In genomic region chr3:197949767-197950660, GRCh38 we compare ENCODE assay signal across 8 cellular contexts. TPM values are rescaled to one million over a fixed set of nuclear protein-coding genes. Genes with fewer than 3 reads are reported as not detected.
DNase-seq lines count a peak whose midpoint lies in the region; ATAC-seq and TF ChIP-seq lines count a peak whose summit lies in the region.

TSS of gene RPL35A (plus strand) at chr3:197950190. CDS start at chr3:197950968, 778 bp downstream.

- CTCF ChIA-PET in Calu3 (lab: Charles Lee), result interaction anchor here (0.8 to 1.2 kb wide), 2 partner anchors 8 to 15 kb away, joined by 3 read pairs; no protein-coding TSS in a partner anchor

- H3K4me3 ChIP-seq in HUES64 (ENCODE audit: low read length) (peak within 1 kb of the TSS; percentile 81), OCI-LY1 (ENCODE audit: low read depth, low read length, poor library complexity, severe bottlenecking) (peak within 1 kb of the TSS; percentile 81)

- TF ChIP-seq CTCF in Calu3 (IDR thresholded peaks at IDR 0.05; ENCODE audit: unreplicated experiment) (no peak), OCI-LY1 (IDR thresholded peaks at IDR 0.05; ENCODE audit: low read length) (no peak), endothelial cell (IDR thresholded peaks at IDR 0.05; ENCODE audit: unreplicated experiment) (no peak), mesothelial cell of epicardium (IDR thresholded peaks at IDR 0.05; ENCODE audit: unreplicated experiment) (no peak)

- H3K36me3 Mint-ChIP-seq in Calu3 (ENCODE audit: insufficient read depth, unreplicated experiment), result peaks cover 59% of the 10 kb centered on the region
- peaks cover 30% of the 10 kb centered on the region for H3K36me3 Mint-ChIP-seq in endothelial cell (ENCODE audit: low read depth, unreplicated experiment)
- peaks cover 20% of the 10 kb centered on the region for H3K36me3 Mint-ChIP-seq in mesothelial cell of epicardium

- H3K4me1 ChIP-seq in HUES64 (ENCODE audit: insufficient read depth, low read length), result peaks cover 11% of the 10 kb centered on the region; the same call in 1 of the 2 replicates
- peaks cover 25% of the 10 kb centered on the region for H3K4me1 ChIP-seq in OCI-LY1 (ENCODE audit: insufficient read depth, low read length, severe bottlenecking)

- H3K27ac ChIP-seq in HUES64 (ENCODE audit: low read depth, low read length), result peak within 1 kb of the TSS; percentile 90
- peak within 1 kb of the TSS; percentile 61 for H3K27ac ChIP-seq in OCI-LY1 (ENCODE audit: low read depth, low read length, poor library complexity, severe bottlenecking)

- H2AFZ ChIP-seq in OCI-LY1 (ENCODE audit: low read length), result peak within 1 kb of the TSS; percentile 12; the same call in 1 of the 2 replicates

- peaks cover 20% of the 10 kb centered on the region for H3K79me2 ChIP-seq in OCI-LY1 (ENCODE audit: insufficient read depth, low read length)

- peak within 1 kb of the TSS; percentile 100 for H3K27ac Mint-ChIP-seq in Calu3 (ENCODE audit: unreplicated experiment)
- peak within 1 kb of the TSS; percentile 97 for H3K27ac Mint-ChIP-seq in endothelial cell (ENCODE audit: unreplicated experiment)
- H3K27ac Mint-ChIP-seq in mesothelial cell of epicardium, result peak within 1 kb of the TSS; percentile 99

- ATAC-seq in GM21447 (IDR thresholded peaks at IDR 0.05; ENCODE audit: unreplicated experiment), result peak; percentile 93

- H3K9me3 Mint-ChIP-seq in Calu3 (ENCODE audit: low read depth, unreplicated experiment) (no peaks in the 10 kb centered on the region), endothelial cell (ENCODE audit: unreplicated experiment) (no peaks in the 10 kb centered on the region), mesothelial cell of epicardium (no peaks in the 10 kb centered on the region)

- no peaks in the 10 kb centered on the region for H3K9me2 ChIP-seq in OCI-LY1 (ENCODE audit: low read depth, low read length)

- under 1% methylated on average over 37 of the region's 37 CpGs for WGBS in HUES64

- H3K4me2 ChIP-seq in OCI-LY1 (ENCODE audit: low read length), result peak within 1 kb of the TSS; percentile 79

- H3K27me3 Mint-ChIP-seq in Calu3 (ENCODE audit: unreplicated experiment) (no peaks in the 10 kb centered on the region), endothelial cell (ENCODE audit: unreplicated experiment) (peaks cover 8% of the 10 kb centered on the region), mesothelial cell of epicardium (ENCODE audit: low read depth) (no peaks in the 10 kb centered on the region)

- H3K27me3 ChIP-seq in HUES64 (ENCODE audit: insufficient read depth, low read length) (no peaks in the 10 kb centered on the region), OCI-LY1 (ENCODE audit: insufficient read depth, low read length) (no peaks in the 10 kb centered on the region)

- H3K4me3 Mint-ChIP-seq in Calu3 (ENCODE audit: low read depth, unreplicated experiment) (peak within 1 kb of the TSS; percentile 96), endothelial cell (ENCODE audit: unreplicated experiment) (peak within 1 kb of the TSS; percentile 99), mesothelial cell of epicardium (peak within 1 kb of the TSS; percentile 98)

- TSS peak; percentile 67 for BruUV-seq in Calu3 (replicated peaks; lab: Mats Ljungman, UMichigan)

- DNase-seq in Calu3 (peak; percentile 85), endothelial cell (ENCODE audit: low spot score) (peak; percentile 77), mesothelial cell of epicardium (ENCODE audit: low spot score in 2 of 2, unreplicated experiment in 2 of 2) (peak; percentile 49 to 83)
- peak; percentile 79 for DNase-seq in activated CD8-positive, alpha-beta memory T cell treated with anti-CD3 and anti-CD28 coated beads, Interleukin-2, amount 50 U/mL, for 4 hours
- peak; percentile 67 to 71 for DNase-seq in stimulated activated CD8-positive, alpha-beta memory T cell treated with anti-CD3 and anti-CD28 coated beads, Interleukin-15, amount 100 ng/mL, for 48 hours (ENCODE audit: low read depth in 2 of 2)

- peaks cover 17% of the 10 kb centered on the region for H3K4me1 Mint-ChIP-seq in Calu3 (ENCODE audit: low read depth, unreplicated experiment)
- peaks cover 21% of the 10 kb centered on the region for H3K4me1 Mint-ChIP-seq in endothelial cell (ENCODE audit: unreplicated experiment)
- peaks cover 31% of the 10 kb centered on the region for H3K4me1 Mint-ChIP-seq in mesothelial cell of epicardium

- no peaks in the 10 kb centered on the region for H4K20me1 ChIP-seq in OCI-LY1 (ENCODE audit: insufficient read depth, low read length)

- H3K9ac ChIP-seq in HUES64 (ENCODE audit: low read depth, low read length) (peak within 1 kb of the TSS; percentile 96), OCI-LY1 (ENCODE audit: low read length) (peak within 1 kb of the TSS; percentile 92)

- H3F3A ChIP-seq in OCI-LY1 (ENCODE audit: insufficient read depth, low read length), result no peaks in the 10 kb centered on the region

- intact Hi-C loops in Calu3 (cut with micrococcal nuclease; ENCODE audit: unreplicated experiment), result no loop called here

- no peaks in the 10 kb centered on the region for H3K9me3 ChIP-seq in HUES64 (ENCODE audit: insufficient read depth, low read depth, low read length)
- no peaks in the 10 kb centered on the region for H3K9me3 ChIP-seq in OCI-LY1 (ENCODE audit: low read length)

- H3K36me3 ChIP-seq in HUES64 (ENCODE audit: insufficient read depth, low read length) (peaks cover 44% of the 10 kb centered on the region), OCI-LY1 (ENCODE audit: insufficient read depth, low read length) (peaks cover 48% of the 10 kb centered on the region)

RNA-seq across cellular contexts. Expression of gene RPL35A, which starts in this region (rescaled TPM):
- total RNA-seq in Calu3 (2022), result 658 and 711 TPM in 2 replicates
- polyA plus RNA-seq in HUES64 (2013, experiment 1 of 2), result 1,456 TPM
- polyA plus RNA-seq in HUES64 (2013, experiment 2 of 2), result 1,538 TPM
- 1,090 TPM for total RNA-seq in endothelial cell (ENCODE audit: unreplicated experiment)
- 1,252 to 1,366 TPM (median 1,330 TPM) in 3 replicates for total RNA-seq in mesothelial cell of epicardium

Comparison
In these comparisons a context has a peak if more than half of its experiments do, and no peak if none do; other contexts are left out.
1. Peak in every context shown above with its lines: DNase-seq, ATAC-seq, H3K4me3 ChIP-seq and H3K27ac ChIP-seq.